24 cellular contexts compared by ENCODE assay signal in the genomic region with DNA sequence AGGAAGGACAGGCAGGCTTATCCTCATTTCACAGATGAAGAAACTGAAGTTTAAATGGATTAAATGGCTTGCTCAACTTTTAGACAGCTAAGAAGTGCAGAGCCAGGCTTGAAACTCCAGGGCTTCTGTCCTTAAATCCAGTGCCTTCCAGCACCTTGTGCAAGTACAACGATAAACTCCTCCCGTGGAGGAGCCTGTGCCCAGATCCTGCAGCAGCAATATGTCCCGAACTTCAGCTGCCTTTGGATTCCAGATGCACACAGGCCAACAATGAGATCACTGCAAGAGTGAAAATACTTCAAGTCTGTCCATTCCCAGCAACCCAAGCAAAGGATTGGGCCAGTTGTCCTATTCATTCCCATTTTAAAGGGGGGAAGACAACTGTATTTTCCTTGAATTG.
"Had no signal": no experiment of that assay in that cellular context is flagged by ENCODE, and none has a peak within 500 bp of the region (broad histone marks: within the 10 kb centered on the region; RNA-seq: fewer than 3 reads in every experiment).

No MANE protein-coding gene starts in this region.

- H3K27ac ChIP-seq: brain microvascular endothelial cell, cardiac muscle cell, KMS-11, RWPE1 had no signal

- ATAC-seq: activated CD4-positive, CD25-positive, alpha-beta regulatory T cell treated with anti-CD3 and anti-CD28 coated beads, Interleukin-2, amount 50 U/mL, for 24 hours; activated CD8-positive, alpha-beta T cell treated with anti-CD3 and anti-CD28 coated beads for 36 hours; Panc1 had no signal

- H3K27me3 ChIP-seq: brain microvascular endothelial cell, cardiac muscle cell had no signal

- H3K27me3 Mint-ChIP-seq: activated CD8-positive, alpha-beta T cell treated with anti-CD3 and anti-CD28 coated beads for 36 hours; activated naive CD4-positive, alpha-beta T cell treated with anti-CD3 and anti-CD28 coated beads, Interleukin-2, amount 50 U/mL, for 24 hours; IgD-negative memory B cell had no signal

- H3K9me3 Mint-ChIP-seq: activated CD8-positive, alpha-beta T cell treated with anti-CD3 and anti-CD28 coated beads for 36 hours; activated naive CD4-positive, alpha-beta T cell treated with anti-CD3 and anti-CD28 coated beads, Interleukin-2, amount 50 U/mL, for 24 hours; T-helper 1 cell treated with Interleukin-12 subunit alpha and Interleukin-12 subunit beta and Interleukin-4 antibody, amounts not matched to agents 30 μg/mL and 1 μg/mL, for 36 hours had no signal

- H3K4me3 Mint-ChIP-seq: activated CD8-positive, alpha-beta T cell treated with anti-CD3 and anti-CD28 coated beads for 36 hours; activated naive CD4-positive, alpha-beta T cell treated with anti-CD3 and anti-CD28 coated beads, Interleukin-2, amount 50 U/mL, for 24 hours; IgD-negative memory B cell; T-helper 1 cell treated with Interleukin-12 subunit alpha and Interleukin-12 subunit beta and Interleukin-4 antibody, amounts not matched to agents 30 μg/mL and 1 μg/mL, for 36 hours had no signal

- H3K36me3 ChIP-seq: brain microvascular endothelial cell, cardiac muscle cell had no signal

- H3K4me3 ChIP-seq: cardiac muscle cell had no signal

- DNase-seq: activated CD4-positive, alpha-beta T cell treated with anti-CD3 and anti-CD28 coated beads for 4 hours; activated CD8-positive, alpha-beta memory T cell treated with anti-CD3 and anti-CD28 coated beads, Interleukin-2, amount 50 U/mL, for 4 hours; activated CD8-positive, alpha-beta T cell treated with anti-CD3 and anti-CD28 coated beads for 36 hours; activated naive CD4-positive, alpha-beta T cell; amniotic stem cell; brain microvascular endothelial cell; NCI-H1092; NCI-H1417; NCI-H1930; NCI-H2171; NCI-H2227 treated with DMSO at 0.1 percent for 48 hours; NCI-H446 treated with DMSO at 0.1 percent for 48 hours; NCI-H524 treated with DMSO at 0.1 percent for 48 hours; NCI-H748 treated with DMSO at 0.1 percent for 48 hours; OCI-M1; SHP77 treated with DMSO at 0.1 percent for 48 hours had no signal
